Comparison of ENCODE assay signal across 20 cellular contexts in genomic region chr3:136457793-136458192, GRCh38.
A peak's percentile ranks its signal among the peaks of the same experiment; 100 is the strongest.
DNase-seq lines count a peak whose midpoint lies in the region; ATAC-seq, FAIRE-seq and TF ChIP-seq lines count a peak whose summit lies in the region.
"Had no signal": no experiment of that assay in that cellular context is flagged by ENCODE, and none has a peak within 500 bp of the region (broad histone marks: within the 10 kb centered on the region; RNA-seq: fewer than 3 reads in every experiment).

No MANE protein-coding gene starts in this region.

- no peak overlapping the region for H3K9ac ChIP-seq in HepG2 (ENCODE audit: insufficient read depth, low read depth, low read length)
- H3K9ac ChIP-seq: GM23248 had no signal

- H3K9me3 ChIP-seq in HepG2 (ENCODE audit: low read length) (peaks cover 20% of the 10 kb centered on the region), right lobe of liver (peaks cover 0 to 5% (median 0%) of the 10 kb centered on the region in 4 donors)

- ATAC-seq in HepG2 (no peak), right lobe of liver (no peak), left lobe of liver (no peak)
- no peak for ATAC-seq in central memory CD8-positive, alpha-beta T cell (replicated peaks; ENCODE audit: extremely low read depth, poor library complexity, severe bottlenecking)
- ATAC-seq: HCT116 had no signal

- no peak overlapping the region for H3K27ac ChIP-seq in HepG2 (ENCODE audit: extremely low read length, insufficient read depth, low read length)
- H3K27ac ChIP-seq in right lobe of liver, result no peak overlapping the region
- H3K27ac ChIP-seq: 22Rv1, GM23248 had no signal

- no peak for FAIRE-seq in HepG2 (lab: Jason Lieb, UNC)
- FAIRE-seq: A204.1, G401.6, GM12892 had no signal

- no peaks in the 10 kb centered on the region for H4K20me1 ChIP-seq in HepG2 (ENCODE audit: insufficient read depth, low read length)

- 96% methylated on average over 2 of the region's 2 CpGs for WGBS in HepG2 (ENCODE audit: low lambda C conversion rate)
- WGBS in right lobe of liver (ENCODE audit: insufficient coverage, low coverage, low lambda C conversion rate, missing lambda C conversion rate), result 100% methylated on average over 2 of the region's 2 CpGs

- BruUV-seq in HepG2 (replicated peaks; lab: Mats Ljungman, UMichigan), result no TSS peak

- no peaks in the 10 kb centered on the region for H3K79me2 ChIP-seq in HepG2 (ENCODE audit: insufficient read depth, low read length)

- peak overlapping the region; percentile 6 for H3K27ac Mint-ChIP-seq in central memory CD8-positive, alpha-beta T cell (ENCODE audit: low read depth)
- H3K27ac Mint-ChIP-seq in endothelial cell (ENCODE audit: unreplicated experiment), result no peak overlapping the region
- H3K27ac Mint-ChIP-seq: H9 had no signal

- H3K4me3 Mint-ChIP-seq in central memory CD8-positive, alpha-beta T cell, result no peak overlapping the region
- H3K4me3 Mint-ChIP-seq in endothelial cell (ENCODE audit: unreplicated experiment), result peak overlapping the region; percentile 71
- H3K4me3 Mint-ChIP-seq: CD4-positive, alpha-beta memory T cell; H9 had no signal

- H2AFZ ChIP-seq in HepG2 (ENCODE audit: low read length), result no peak overlapping the region
- H2AFZ ChIP-seq: GM23248 had no signal

- CTCF ChIA-PET in HepG2 (lab: Yijun Ruan, JAX; ENCODE audit: low intra/inter-chr PET ratio, low total read pairs), result no interaction called here

- no peaks in the 10 kb centered on the region for H3K27me3 Mint-ChIP-seq in central memory CD8-positive, alpha-beta T cell
- H3K27me3 Mint-ChIP-seq in endothelial cell (ENCODE audit: unreplicated experiment), result peaks cover 2% of the 10 kb centered on the region
- H3K27me3 Mint-ChIP-seq: CD4-positive, alpha-beta memory T cell had no signal

- TF ChIP-seq RAD21 in HepG2 (CRISPR knock-in tag; IDR thresholded peaks at IDR 0.05), result no peak

- TF ChIP-seq EP300 in HepG2 (IDR thresholded peaks at IDR 0.05; ENCODE audit: low read depth in 2 of 2, low read length in 2 of 2), result no peak
- no peak for TF ChIP-seq EP300 in HepG2 (CRISPR knock-in tag; IDR thresholded peaks at IDR 0.05; ENCODE audit: borderline replicate concordance)

- POLR2A ChIA-PET in HepG2 (lab: Yijun Ruan, JAX), result no interaction called here

- no peaks in the 10 kb centered on the region for H3K27me3 ChIP-seq in HepG2 (ENCODE audit: control insufficient read depth in 1 of 2, insufficient read depth in 2 of 2, low read length in 2 of 2)
- no peaks in the 10 kb centered on the region for H3K27me3 ChIP-seq in right lobe of liver
- H3K27me3 ChIP-seq: BE2C had no signal

- H3K36me3 Mint-ChIP-seq in central memory CD8-positive, alpha-beta T cell (ENCODE audit: insufficient read depth), result peaks cover 20% of the 10 kb centered on the region
- H3K36me3 Mint-ChIP-seq in endothelial cell (ENCODE audit: low read depth, unreplicated experiment), result peaks cover 50% of the 10 kb centered on the region

- peaks cover 10% of the 10 kb centered on the region for H3K9me3 Mint-ChIP-seq in central memory CD8-positive, alpha-beta T cell
- H3K9me3 Mint-ChIP-seq in endothelial cell (ENCODE audit: unreplicated experiment), result peaks cover 9% of the 10 kb centered on the region

- no peak overlapping the region for H3K4me2 ChIP-seq in HepG2 (ENCODE audit: low read depth, low read length)

- intact Hi-C loops in HepG2 (cut with micrococcal nuclease; ENCODE audit: unreplicated experiment) (no loop called here), right lobe of liver (cut with DNase I) (no loop called here)

- DNase-seq in HepG2 (ENCODE audit: low spot score), result no peak
- no peak for DNase-seq in right lobe of liver
- no peak for DNase-seq in central memory CD8-positive, alpha-beta T cell (ENCODE audit: low spot score in 2 of 2)
- DNase-seq in endothelial cell (ENCODE audit: low spot score), result no peak
- DNase-seq in SIG-M5 (lab: John Stamatoyannopoulos, UW), result no peak
- no peak for DNase-seq in left lobe of liver (ENCODE audit: low spot score)
- DNase-seq: ACHN; AML-193; BE2C; C1 segment of cervical spinal cord; CD4-positive, alpha-beta memory T cell; COR-L47; DMS153; H9 had no signal

- no peaks in the 10 kb centered on the region for H3K4me1 ChIP-seq in HepG2 (ENCODE audit: insufficient read depth, low read length)
- H3K4me1 ChIP-seq in right lobe of liver, result no peaks in the 10 kb centered on the region
- H3K4me1 ChIP-seq: BE2C had no signal

- H3K4me1 Mint-ChIP-seq in central memory CD8-positive, alpha-beta T cell, result peaks cover 9% of the 10 kb centered on the region
- no peaks in the 10 kb centered on the region for H3K4me1 Mint-ChIP-seq in endothelial cell (ENCODE audit: unreplicated experiment)
- H3K4me1 Mint-ChIP-seq: H9 had no signal

- H3K4me3 ChIP-seq in HepG2 (replicated peaks in 1 of 3; ENCODE audit: insufficient read depth in 1 of 3, low read depth in 2 of 3, low read length in 3 of 3) (no peak overlapping the region), right lobe of liver (no peak overlapping the region)
- H3K4me3 ChIP-seq: GM23248 had no signal

- TF ChIP-seq POLR2A in HepG2 (IDR thresholded peaks at IDR 0.05; ENCODE audit: insufficient read depth in 1 of 2, low read depth in 2 of 2, low read length in 2 of 2) (no peak), right lobe of liver (IDR thresholded peaks at IDR 0.05) (no peak)

- H3K36me3 ChIP-seq in HepG2 (replicated peaks in 1 of 2; ENCODE audit: control insufficient read depth in 1 of 2, insufficient read depth in 2 of 2, low read length in 2 of 2) (0 out of 5 replicates have a peak, but pooled peaks cover 0 to 8% of the 10 kb centered on the region in 2 experiments), right lobe of liver (peaks cover 0 to 8% (median 0%) of the 10 kb centered on the region in 4 donors)
- H3K36me3 ChIP-seq: BE2C had no signal

- in situ Hi-C loops in HepG2 (cut with HindIII; ENCODE audit: extremely low pct_ligation_motif_present, low pct_unique_long_range_greater_than_20kb), result no loop called here

- no peak for TF ChIP-seq CTCF in HepG2 (CRISPR knock-in tag; IDR thresholded peaks at IDR 0.05)
- TF ChIP-seq CTCF in right lobe of liver (IDR thresholded peaks at IDR 0.05), result no peak
- TF ChIP-seq CTCF in endothelial cell (IDR thresholded peaks at IDR 0.05; ENCODE audit: unreplicated experiment), result no peak

TF ChIP-seq in HepG2, 621 proteins besides CTCF, POLR2A, EP300 and RAD21:
- peak; percentile 92 to 97 for TF ChIP-seq MAFK (conservative IDR thresholded peaks at IDR 0.05 in 1 of 2, IDR thresholded peaks at IDR 0.05 in 1 of 2; ENCODE audit: low read length in 2 of 2)
- peak; percentile 94 for TF ChIP-seq MAFF (IDR thresholded peaks at IDR 0.05; ENCODE audit: low read depth, low read length)
- TF ChIP-seq REL (CRISPR knock-in tag; conservative IDR thresholded peaks at IDR 0.05), result no peak
